Comparison of ENCODE assay signal across 12 cellular contexts in genomic region chr22:37636949-37637273, GRCh38. TPM values are rescaled to one million over a fixed set of nuclear protein-coding genes. Genes with fewer than 3 reads are reported as not detected.
DNase-seq lines count a peak whose midpoint lies in the region; ATAC-seq, FAIRE-seq and TF ChIP-seq lines count a peak whose summit lies in the region.
"Had no signal": no experiment of that assay in that cellular context is flagged by ENCODE, and none has a peak within 500 bp of the region (broad histone marks: within the 10 kb centered on the region; RNA-seq: fewer than 3 reads in every experiment).

No MANE protein-coding gene starts in this region.

- no peak for ATAC-seq in DND-41 (ENCODE audit: insufficient read depth, low read depth)

- H3K4me1 Mint-ChIP-seq in brain: peaks cover 51% of the 10 kb centered on the region

- FAIRE-seq in GM19239 (lab: Jason Lieb, UNC): no peak

- H3K79me2 ChIP-seq in DND-41 (ENCODE audit: insufficient read depth, low read length) (no peaks in the 10 kb centered on the region), Karpas-422 (ENCODE audit: low read length) (peaks cover 12% of the 10 kb centered on the region)

- H3K27ac Mint-ChIP-seq in brain: peak overlapping the region in 3 of 5 experiments; percentile 62 to 86 (median 82)

- peak overlapping the region; percentile 57; the same call in 1 of the 2 replicates for H3K27ac ChIP-seq in DND-41 (ENCODE audit: low read length)
- H3K27ac ChIP-seq in Karpas-422 (ENCODE audit: low read length): peak overlapping the region; percentile 65
- H3K27ac ChIP-seq: GM23248 had no signal

- H3K9me3 ChIP-seq in DND-41 (ENCODE audit: insufficient read depth, low read length, severe bottlenecking): no peaks in the 10 kb centered on the region
- H3K9me3 ChIP-seq in Karpas-422 (ENCODE audit: low read length): no peaks in the 10 kb centered on the region
- H3K9me3 ChIP-seq in skeletal muscle satellite cell (replicated peaks; ENCODE audit: low read length): no peaks in the 10 kb centered on the region

- no peaks in the 10 kb centered on the region for H3K9me3 Mint-ChIP-seq in brain

- H3K4me3 ChIP-seq in DND-41 (ENCODE audit: low read depth in 1 of 2, low read length in 2 of 2) (no peak overlapping the region), Karpas-422 (ENCODE audit: low read length) (no peak overlapping the region), skeletal muscle satellite cell (ENCODE audit: low read length) (no peak overlapping the region)
- H3K4me3 ChIP-seq: GM23248 had no signal

- no peaks in the 10 kb centered on the region for H3K9me2 ChIP-seq in Karpas-422 (replicated peaks; ENCODE audit: insufficient read depth, low read length)

- H2AFZ ChIP-seq in DND-41 (ENCODE audit: low read depth, low read length) (no peak overlapping the region), Karpas-422 (ENCODE audit: low read length) (no peak overlapping the region)
- H2AFZ ChIP-seq: GM23248 had no signal

- H4K20me1 ChIP-seq in DND-41 (ENCODE audit: insufficient read depth, low read length) (peaks cover 7% of the 10 kb centered on the region), Karpas-422 (ENCODE audit: insufficient read depth, low read depth, low read length) (no peaks in the 10 kb centered on the region)

- H3K4me1 ChIP-seq in DND-41 (ENCODE audit: insufficient read depth, low read length) (peaks cover 54% of the 10 kb centered on the region), Karpas-422 (ENCODE audit: low read length) (peaks cover 63% of the 10 kb centered on the region), skeletal muscle satellite cell (ENCODE audit: control insufficient read depth, insufficient read depth, low read length) (peaks cover 47% of the 10 kb centered on the region)

- no peak overlapping the region for H3K4me3 Mint-ChIP-seq in brain

- TF ChIP-seq CTCF in DND-41 (IDR thresholded peaks at IDR 0.05; ENCODE audit: borderline replicate concordance, extremely low read depth, low read length, poor library complexity, severe bottlenecking) (no peak), brain (conservative IDR thresholded peaks at IDR 0.05) (no peak)

- no peak overlapping the region for H3K9ac ChIP-seq in DND-41 (ENCODE audit: low read depth, low read length)
- H3K9ac ChIP-seq in Karpas-422 (ENCODE audit: low read length): peak overlapping the region; percentile 37; the same call in 1 of the 2 replicates
- H3K9ac ChIP-seq in skeletal muscle satellite cell (ENCODE audit: low read depth, low read length): no peak overlapping the region
- H3K9ac ChIP-seq: GM23248 had no signal

- DNase-seq in DND-41 (no peak), Karpas-422 (no peak), NCI-H748 treated with DMSO at 0.1 percent for 48 hours (lab: John Stamatoyannopoulos, UW) (no peak), GM19239 (ENCODE audit: insufficient read length, low spot score) (no peak), DMS53 treated with DMSO at 0.1 percent for 48 hours (lab: John Stamatoyannopoulos, UW; ENCODE audit: unreplicated experiment) (no peak)
- DNase-seq: DMS153, NCI-H1105, NCI-H510A treated with DMSO at 0.1 percent for 48 hours, retina had no signal

- H3K4me2 ChIP-seq in DND-41 (ENCODE audit: insufficient read depth, low read length) (peak overlapping the region; percentile 0; the same call in 1 of the 2 replicates), Karpas-422 (ENCODE audit: low read depth, low read length, poor library complexity, severe bottlenecking) (no peak overlapping the region), skeletal muscle satellite cell (ENCODE audit: low read length) (peak overlapping the region; percentile 3)

- H3K36me3 Mint-ChIP-seq in brain: no peaks in the 10 kb centered on the region

- H3K36me3 ChIP-seq in DND-41 (ENCODE audit: insufficient read depth, low read length) (peaks cover 11% of the 10 kb centered on the region), Karpas-422 (ENCODE audit: insufficient read depth, low read length) (no peaks in the 10 kb centered on the region), skeletal muscle satellite cell (ENCODE audit: insufficient read depth, low read length) (no peaks in the 10 kb centered on the region)

- H3K27me3 Mint-ChIP-seq in brain: peaks cover 14% of the 10 kb centered on the region

- peaks cover 3% of the 10 kb centered on the region for H3K27me3 ChIP-seq in DND-41 (ENCODE audit: insufficient read depth, low read length, poor library complexity)
- H3K27me3 ChIP-seq in Karpas-422 (ENCODE audit: low read length): no peaks in the 10 kb centered on the region
- no peaks in the 10 kb centered on the region for H3K27me3 ChIP-seq in skeletal muscle satellite cell (ENCODE audit: control insufficient read depth, insufficient read depth, low read length)

RNA-seq across cellular contexts. Expression of gene SH3BP1, which starts 2.6 kb away (rescaled TPM):
- 43.2 and 50.4 TPM in 2 replicates for total RNA-seq in Karpas-422 (2014; rRNA removed; shearing (Covaris generic); ENCODE audit: low replicate concordance)
- polyA plus RNA-seq in brain (ENCODE audit: insufficient read depth, low read depth, low replicate concordance): 7.6 TPM
- 10.5 and 13.4 TPM in 2 replicates for total RNA-seq in skeletal muscle satellite cell (2012; rRNA removed)

RNA-seq across cellular contexts. Expression of gene PDXP, which starts 21.6 kb away (rescaled TPM):
- total RNA-seq in Karpas-422 (2014; rRNA removed; shearing (Covaris generic); ENCODE audit: low replicate concordance): 75.3 and 78.9 TPM in 2 replicates
- polyA plus RNA-seq in brain (ENCODE audit: insufficient read depth, low read depth, low replicate concordance): 192 TPM
- total RNA-seq in skeletal muscle satellite cell (2012; rRNA removed): 10.1 and 17.3 TPM in 2 replicates

RNA-seq across cellular contexts. Expression of gene GGA1, which starts 28.3 kb away (rescaled TPM):
- total RNA-seq in Karpas-422 (2014; rRNA removed; shearing (Covaris generic); ENCODE audit: low replicate concordance): 64.3 and 97.3 TPM in 2 replicates
- 41.6 TPM for polyA plus RNA-seq in brain (ENCODE audit: insufficient read depth, low read depth, low replicate concordance)
- 29.7 and 46.4 TPM in 2 replicates for total RNA-seq in skeletal muscle satellite cell (2012; rRNA removed)

RNA-seq across cellular contexts. Expression of gene LGALS1, which starts 38.5 kb away (rescaled TPM):
- 288 and 308 TPM in 2 replicates for total RNA-seq in Karpas-422 (2014; rRNA removed; shearing (Covaris generic); ENCODE audit: low replicate concordance)
- 304 TPM for polyA plus RNA-seq in brain (ENCODE audit: insufficient read depth, low read depth, low replicate concordance)
- 4,494 and 5,107 TPM in 2 replicates for total RNA-seq in skeletal muscle satellite cell (2012; rRNA removed)

RNA-seq across cellular contexts. Expression of gene NOL12, which starts 49.2 kb away (rescaled TPM):
- total RNA-seq in Karpas-422 (2014; rRNA removed; shearing (Covaris generic); ENCODE audit: low replicate concordance): 12.3 and 48.1 TPM in 2 replicates
- 27.5 TPM for polyA plus RNA-seq in brain (ENCODE audit: insufficient read depth, low read depth, low replicate concordance)
- total RNA-seq in skeletal muscle satellite cell (2012; rRNA removed): 38.0 and 39.5 TPM in 2 replicates
